ENCODE assay signal across 13 cellular contexts in the genomic region with DNA sequence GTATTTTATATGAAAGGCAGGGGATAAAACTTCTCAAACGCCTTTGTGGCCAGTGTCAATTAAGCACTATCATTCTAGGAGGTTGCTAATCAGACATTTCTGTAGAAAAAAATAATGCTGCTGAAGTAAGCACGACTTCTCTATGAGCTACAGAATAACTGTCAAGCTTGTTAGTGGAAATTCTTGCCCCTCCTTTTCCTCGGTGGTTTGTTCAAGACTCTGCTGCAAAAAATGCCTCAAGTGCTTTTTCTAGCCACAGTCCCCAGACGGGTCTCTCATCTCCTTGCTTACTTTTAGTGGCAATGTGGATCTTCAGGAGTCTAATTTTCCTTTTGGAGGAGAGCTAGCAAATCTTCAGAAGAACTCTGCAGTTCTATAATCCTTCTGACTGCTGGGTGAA.
"Had no signal": no experiment of that assay in that cellular context is flagged by ENCODE, and none has a peak within 500 bp of the region (broad histone marks: within the 10 kb centered on the region; RNA-seq: fewer than 3 reads in every experiment).

No MANE protein-coding gene starts in this region.

- H3K4me3 Mint-ChIP-seq: activated CD4-positive, alpha-beta T cell treated with anti-CD3 and anti-CD28 coated beads for 36 hours; neural progenitor cell had no signal

- H3K4me1 ChIP-seq: adrenal gland, foreskin keratinocyte, left ventricle myocardium inferior, neural progenitor cell, stomach had no signal

- H3K4me3 ChIP-seq: adrenal gland, left ventricle myocardium inferior, neural progenitor cell, ovary, stomach, thoracic aorta had no signal

- H3K36me3 ChIP-seq: adrenal gland, left ventricle myocardium inferior, neural progenitor cell, ovary, stomach, thoracic aorta, WERI-Rb-1 had no signal

- H3K27me3 Mint-ChIP-seq: activated CD4-positive, alpha-beta T cell treated with anti-CD3 and anti-CD28 coated beads for 36 hours had no signal

- H3K27ac ChIP-seq: adrenal gland, foreskin keratinocyte, left ventricle myocardium inferior, neural progenitor cell, ovary, stomach, thoracic aorta, WERI-Rb-1 had no signal

- DNase-seq: activated CD4-positive, alpha-beta T cell treated with anti-CD3 and anti-CD28 coated beads for 36 hours; adrenal gland; foreskin keratinocyte; head of caudate nucleus; left ventricle myocardium inferior; ovary; stimulated activated CD4-positive, alpha-beta T cell treated with anti-CD3 and anti-CD28 coated beads, Interleukin-15, amount 100 ng/mL, for 24 hours; stimulated activated CD4-positive, alpha-beta T cell treated with anti-CD3 and anti-CD28 coated beads, Interleukin-4, amount 100 ng/mL, for 4 hours; stomach; T1000 had no signal

- H3K36me3 Mint-ChIP-seq: neural progenitor cell had no signal

- ATAC-seq: activated CD4-positive, alpha-beta T cell treated with anti-CD3 and anti-CD28 coated beads for 36 hours; foreskin keratinocyte had no signal

- H3K9me3 ChIP-seq: adrenal gland, left ventricle myocardium inferior, ovary, stomach, thoracic aorta had no signal

- H3K9ac ChIP-seq: neural progenitor cell had no signal

- H3K27me3 ChIP-seq: adrenal gland, neural progenitor cell, ovary, stomach had no signal
